ENCODE assay signal across 9 cellular contexts in the genomic region with DNA sequence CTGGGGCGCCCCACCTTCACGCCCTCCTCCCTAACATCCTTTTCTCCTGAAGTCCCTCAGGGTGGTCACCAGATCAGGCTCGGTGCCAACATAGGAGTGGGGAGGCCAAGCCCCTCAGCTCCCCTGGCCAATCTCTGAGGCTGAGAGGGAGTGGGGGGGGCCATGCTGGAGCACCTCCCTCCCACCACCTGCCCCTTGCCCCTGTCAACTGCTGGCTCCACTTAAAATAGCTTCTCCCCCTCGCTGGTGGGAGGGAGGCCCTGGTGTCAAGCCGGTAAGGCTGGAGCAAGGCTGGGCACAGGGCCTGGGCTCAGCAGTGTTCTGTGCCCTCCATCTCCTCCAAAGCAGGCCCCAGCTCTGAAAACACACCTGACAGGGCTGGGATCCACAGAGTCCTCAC. TPM values are rescaled to one million over a fixed set of nuclear protein-coding genes. Genes with fewer than 3 reads are reported as not detected.
DNase-seq lines count a peak whose midpoint lies in the region; ATAC-seq and TF ChIP-seq lines count a peak whose summit lies in the region.
"Had no signal": no experiment of that assay in that cellular context is flagged by ENCODE, and none has a peak within 500 bp of the region (broad histone marks: within the 10 kb centered on the region; RNA-seq: fewer than 3 reads in every experiment).

No MANE protein-coding gene starts in this region.

- H3K36me3 ChIP-seq in lower lobe of right lung (peaks cover 4% of the 10 kb centered on the region), thoracic aorta (no peaks in the 10 kb centered on the region)

- peak overlapping the region; percentile 30 for H3K4me3 ChIP-seq in lower lobe of right lung
- peak overlapping the region; percentile 96 for H3K4me3 ChIP-seq in thoracic aorta

- ATAC-seq in lower lobe of right lung (no peak), thoracic aorta (ENCODE audit: insufficient number of reproducible peaks, low FRiP score, low read depth) (no peak)

- no peaks in the 10 kb centered on the region for H3K27me3 ChIP-seq in lower lobe of right lung (ENCODE audit: low read depth)
- H3K27me3 ChIP-seq in thoracic aorta (replicated peaks; ENCODE audit: insufficient read depth) = no peaks in the 10 kb centered on the region

- H3K9me3 ChIP-seq in lower lobe of right lung (no peaks in the 10 kb centered on the region), thoracic aorta (no peaks in the 10 kb centered on the region)

- no peak for TF ChIP-seq CTCF in lower lobe of right lung (IDR thresholded peaks at IDR 0.05)
- no peak for TF ChIP-seq CTCF in thoracic aorta (IDR thresholded peaks at IDR 0.05)

- H3K4me1 ChIP-seq in lower lobe of right lung (peaks cover 82% of the 10 kb centered on the region), thoracic aorta (ENCODE audit: control insufficient read depth in 1 of 2, low read depth in 2 of 2) (peaks cover 61 to 82% of the 10 kb centered on the region in 2 donors)

- DNase-seq in NCI-H69 (lab: John Stamatoyannopoulos, UW) = peak; percentile 77
- peak; percentile 64 for DNase-seq in cerebellar cortex (ENCODE audit: low spot score)
- DNase-seq in lower lobe of right lung = no peak
- DNase-seq in thoracic aorta (ENCODE audit: low spot score) = no peak
- DNase-seq in activated effector memory CD4-positive, alpha-beta T cell treated with anti-CD3 and anti-CD28 coated beads, Interleukin-2, amount 50 U/mL, for 16 hours = no peak
- DNase-seq in activated CD4-positive, alpha-beta T cell treated with anti-CD3 and anti-CD28 coated beads for 48 hours = no peak
- DNase-seq in activated CD4-positive, CD25-positive, alpha-beta regulatory T cell (lab: John Stamatoyannopoulos, UW) = no peak
- DNase-seq: mesendoderm; stimulated activated CD4-positive, alpha-beta T cell treated with anti-CD3 and anti-CD28 coated beads, Interleukin-1b, Interleukin-23, amount 100 ng/mL, for 48 hours had no signal

- H3K27ac ChIP-seq in lower lobe of right lung (peak overlapping the region; percentile 93), thoracic aorta (peak overlapping the region; percentile 90 to 95)

- intact Hi-C loops in lower lobe of right lung (cut with DNase I) = no loop called here

RNA-seq across cellular contexts. Expression of gene PLXNB2, which starts 4.9 kb away (rescaled TPM):
- total RNA-seq in lower lobe of right lung = 256 TPM
- 100 to 1,000 TPM; 169 to 218 TPM for total RNA-seq in thoracic aorta

RNA-seq across cellular contexts. Expression of gene DENND6B, which starts 24.2 kb away (rescaled TPM):
- 14.4 TPM for total RNA-seq in lower lobe of right lung
- 1 to 10 TPM; 4.2 to 6.0 TPM for total RNA-seq in thoracic aorta

RNA-seq across cellular contexts. Expression of gene MAPK11, which starts 32.4 kb away (rescaled TPM):
- total RNA-seq in lower lobe of right lung (13.1 TPM), thoracic aorta (1 to 10 TPM; 5.8 to 8.8 TPM)

RNA-seq across cellular contexts. Expression of gene PPP6R2, which starts 40.6 kb away (rescaled TPM):
- 52.5 TPM for total RNA-seq in lower lobe of right lung
- 10 to 100 TPM; 61.2 to 73.6 TPM for total RNA-seq in thoracic aorta

RNA-seq across cellular contexts. Expression of gene MAPK12, which starts 41.1 kb away (rescaled TPM):
- 11.9 TPM for total RNA-seq in lower lobe of right lung
- total RNA-seq in thoracic aorta = 10 to 100 TPM in 1 of 2 donors, 1 to 10 TPM in 1; 8.9 to 10.4 TPM

Comparison
In these comparisons a context has a peak if more than half of its experiments do, and no peak if none do; other contexts are left out.
1. DNase-seq: peak in NCI-H69 (single experiment) and cerebellar cortex (single experiment); none in lower lobe of right lung (single experiment), thoracic aorta (single experiment), activated effector memory CD4-positive, alpha-beta T cell treated with anti-CD3 and anti-CD28 coated beads, Interleukin-2, amount 50 U/mL, for 16 hours (single experiment), activated CD4-positive, alpha-beta T cell treated with anti-CD3 and anti-CD28 coated beads for 48 hours (single experiment) and activated CD4-positive, CD25-positive, alpha-beta regulatory T cell (0 of 4).